11 cellular contexts compared by ENCODE assay signal in the genomic region with DNA sequence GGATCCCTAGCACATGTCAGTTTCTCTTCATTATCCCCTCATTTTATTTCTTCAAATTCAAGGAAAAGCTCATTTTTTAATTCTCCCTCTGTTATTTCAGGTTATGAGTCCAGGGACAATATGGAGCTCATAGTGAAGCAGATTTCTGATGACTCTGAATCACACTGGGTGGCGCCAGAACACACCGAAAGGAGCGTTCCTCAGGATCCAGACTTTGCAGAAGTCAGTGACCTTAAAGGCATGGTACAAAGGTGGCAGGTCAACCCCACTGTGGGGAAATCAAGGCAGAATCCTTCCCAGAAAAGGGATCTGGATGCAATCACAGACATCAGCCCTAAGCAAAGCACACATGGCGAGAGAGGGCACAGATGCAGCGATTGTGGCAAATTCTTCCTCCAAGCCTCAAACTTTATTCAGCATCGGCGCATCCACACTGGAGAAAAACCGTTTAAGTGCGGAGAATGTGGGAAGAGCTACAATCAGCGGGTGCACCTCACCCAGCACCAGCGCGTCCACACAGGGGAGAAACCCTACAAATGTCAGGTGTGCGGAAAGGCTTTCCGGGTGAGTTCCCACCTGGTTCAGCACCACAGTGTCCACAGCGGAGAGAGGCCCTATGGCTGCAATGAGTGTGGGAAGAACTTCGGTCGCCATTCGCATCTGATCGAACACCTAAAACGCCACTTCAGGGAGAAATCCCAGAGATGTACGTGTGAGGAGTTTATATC. TPM values are rescaled to one million over a fixed set of nuclear protein-coding genes. Genes with fewer than 3 reads are reported as not detected.
DNase-seq lines count a peak whose midpoint lies in the region; ATAC-seq and TF ChIP-seq lines count a peak whose summit lies in the region.
"Had no signal": no experiment of that assay in that cellular context is flagged by ENCODE, and none has a peak within 500 bp of the region (broad histone marks: within the 10 kb centered on the region; RNA-seq: fewer than 3 reads in every experiment).

No MANE protein-coding gene starts in this region.

- peak; percentile 37 for TF ChIP-seq CTCF in AG10803 (conservative IDR thresholded peaks at IDR 0.05; ENCODE audit: low read length)
- peak in 1 of 2 donors; percentile 13 for TF ChIP-seq CTCF in suprapubic skin (IDR thresholded peaks at IDR 0.05)

- H3K4me3 Mint-ChIP-seq in activated CD4-positive, alpha-beta T cell treated with anti-CD3 and anti-CD28 coated beads, Interleukin-2, amount 10 ng/mL, durations not matched to agents 7 days and 5 days: no peak overlapping the region
- H3K4me3 Mint-ChIP-seq: T-helper 2 cell treated with Interferon-gamma antibody and Interleukin-4, amounts not matched to agents 5 μg/mL and 100 μg/mL, for 36 hours had no signal

- peaks cover 67% of the 10 kb centered on the region for H3K36me3 Mint-ChIP-seq in activated CD4-positive, alpha-beta T cell treated with anti-CD3 and anti-CD28 coated beads, Interleukin-2, amount 10 ng/mL, durations not matched to agents 7 days and 5 days (ENCODE audit: low read depth)

- H3K27me3 Mint-ChIP-seq in activated CD4-positive, alpha-beta T cell treated with anti-CD3 and anti-CD28 coated beads, Interleukin-2, amount 10 ng/mL, durations not matched to agents 7 days and 5 days: no peaks in the 10 kb centered on the region

- TF ChIP-seq EP300 in suprapubic skin (IDR thresholded peaks at IDR 0.05): no peak

- POLR2A ChIA-PET in activated CD4-positive, alpha-beta T cell treated with anti-CD3 and anti-CD28 coated beads, Interleukin-2, amount 10 ng/mL, durations not matched to agents 7 days and 5 days (lab: Charles Lee): no interaction called here

- H3K4me1 ChIP-seq in suprapubic skin: no peaks in the 10 kb centered on the region
- H3K4me1 ChIP-seq: body of pancreas had no signal

- no peak overlapping the region for H3K4me3 ChIP-seq in AG10803 (ENCODE audit: low read length)
- H3K4me3 ChIP-seq in H7 (ENCODE audit: insufficient read depth, low read depth, low read length): no peak overlapping the region
- no peak overlapping the region for H3K4me3 ChIP-seq in suprapubic skin
- H3K4me3 ChIP-seq: body of pancreas had no signal

- H3K36me3 ChIP-seq in H7 (replicated peaks; ENCODE audit: control insufficient read depth, insufficient read depth, low read length) (peaks cover 16% of the 10 kb centered on the region), suprapubic skin (peaks cover 74% of the 10 kb centered on the region)

- no peak for TF ChIP-seq POLR2A in suprapubic skin (IDR thresholded peaks at IDR 0.05)

- peaks cover 8% of the 10 kb centered on the region for H3K9me3 ChIP-seq in suprapubic skin

- H3K27ac ChIP-seq in suprapubic skin: no peak overlapping the region
- H3K27ac ChIP-seq: body of pancreas had no signal

- DNase-seq in AG10803 (ENCODE audit: low read depth) (no peak), H7 (peak; percentile 28), left lobe of liver (ENCODE audit: low spot score) (no peak), hippocampal formation (lab: John Stamatoyannopoulos, UW) (no peak), NCI-H187 treated with DMSO at 0.1 percent for 48 hours (lab: John Stamatoyannopoulos, UW) (no peak), suprapubic skin (ENCODE audit: low spot score in 2 of 2) (no peak)
- DNase-seq in activated CD4-positive, alpha-beta T cell treated with anti-CD3 and anti-CD28 coated beads, Interleukin-2, amount 10 ng/mL, durations not matched to agents 7 days and 5 days: peak; percentile 22
- DNase-seq: NCI-H1417 treated with DMSO at 0.1 percent for 48 hours had no signal

- CTCF ChIA-PET in activated CD4-positive, alpha-beta T cell treated with anti-CD3 and anti-CD28 coated beads, Interleukin-2, amount 10 ng/mL, durations not matched to agents 7 days and 5 days (lab: Charles Lee): interaction anchor here (0.7 to 2.5 kb wide), 5 partner anchors 8 to 311 kb away, joined by 3 to 7 read pairs (median 4); a partner anchor contains a TSS

- H3K27me3 ChIP-seq in H7 (ENCODE audit: control insufficient read depth, insufficient read depth, low read length) (no peaks in the 10 kb centered on the region), suprapubic skin (no peaks in the 10 kb centered on the region)
- H3K27me3 ChIP-seq: body of pancreas had no signal

- peak overlapping the region; percentile 65 for H3K27ac Mint-ChIP-seq in activated CD4-positive, alpha-beta T cell treated with anti-CD3 and anti-CD28 coated beads, Interleukin-2, amount 10 ng/mL, durations not matched to agents 7 days and 5 days
- H3K27ac Mint-ChIP-seq: T-helper 2 cell treated with Interferon-gamma antibody and Interleukin-4, amounts not matched to agents 5 μg/mL and 100 μg/mL, for 36 hours had no signal

- WGBS in suprapubic skin: 92% methylated on average over 21 of the region's 21 CpGs

- peaks cover 19% of the 10 kb centered on the region for H3K9me3 Mint-ChIP-seq in activated CD4-positive, alpha-beta T cell treated with anti-CD3 and anti-CD28 coated beads, Interleukin-2, amount 10 ng/mL, durations not matched to agents 7 days and 5 days

- H3K4me1 Mint-ChIP-seq in activated CD4-positive, alpha-beta T cell treated with anti-CD3 and anti-CD28 coated beads, Interleukin-2, amount 10 ng/mL, durations not matched to agents 7 days and 5 days: no peaks in the 10 kb centered on the region

- peak; percentile 24 for ATAC-seq in left lobe of liver
- no peak for ATAC-seq in GM21619 (IDR thresholded peaks at IDR 0.05; ENCODE audit: unreplicated experiment)
- ATAC-seq: body of pancreas had no signal

RNA-seq across cellular contexts. Expression of a gene that starts 21.4 kb away (rescaled TPM):
- total RNA-seq in H7 (2014; rRNA removed; shearing (Covaris generic)): 20.0 and 28.7 TPM in 2 replicates
- 10 to 100 TPM; 14.1 to 15.2 TPM for total RNA-seq in activated CD4-positive, alpha-beta T cell treated with anti-CD3 and anti-CD28 coated beads, Interleukin-2, amount 10 ng/mL, durations not matched to agents 7 days and 5 days
- total RNA-seq in left lobe of liver (3.0 TPM), suprapubic skin (1 to 10 TPM; 5.7 to 8.5 (median 7.4) TPM)

RNA-seq across cellular contexts. Expression of a gene that starts 25.8 kb away (rescaled TPM):
- 18.4 and 20.1 TPM in 2 replicates for total RNA-seq in H7 (2014; rRNA removed; shearing (Covaris generic))
- total RNA-seq in activated CD4-positive, alpha-beta T cell treated with anti-CD3 and anti-CD28 coated beads, Interleukin-2, amount 10 ng/mL, durations not matched to agents 7 days and 5 days: 10 to 100 TPM; 52.1 to 53.1 TPM
- total RNA-seq in left lobe of liver (8.6 TPM), suprapubic skin (10 to 100 TPM; 39.4 to 63.2 (median 53.9) TPM)

RNA-seq across cellular contexts. Expression of a gene that starts 26.0 kb away (rescaled TPM):
- total RNA-seq in H7 (2014; rRNA removed; shearing (Covaris generic)): 7.2 and 8.1 TPM in 2 replicates
- total RNA-seq in activated CD4-positive, alpha-beta T cell treated with anti-CD3 and anti-CD28 coated beads, Interleukin-2, amount 10 ng/mL, durations not matched to agents 7 days and 5 days: 1 to 10 TPM; 4.9 to 5.4 TPM
- total RNA-seq in left lobe of liver (2.2 TPM), suprapubic skin (1 to 10 TPM; 2.7 to 6.9 (median 5.0) TPM)

RNA-seq across cellular contexts. Expression of a gene that starts 32.6 kb away (rescaled TPM):
- total RNA-seq in H7 (2014; rRNA removed; shearing (Covaris generic)): 37.6 and 58.6 TPM in 2 replicates
- total RNA-seq in activated CD4-positive, alpha-beta T cell treated with anti-CD3 and anti-CD28 coated beads, Interleukin-2, amount 10 ng/mL, durations not matched to agents 7 days and 5 days: 10 to 100 TPM; 92.0 to 92.7 TPM
- total RNA-seq in left lobe of liver (24.0 TPM), suprapubic skin (100 to 1,000 TPM; 122 to 240 (median 146) TPM)

RNA-seq across cellular contexts. Expression of a gene that starts 53.2 kb away (rescaled TPM):
- 9.9 and 14.9 TPM in 2 replicates for total RNA-seq in H7 (2014; rRNA removed; shearing (Covaris generic))
- 10 to 100 TPM; 28.1 to 28.2 TPM for total RNA-seq in activated CD4-positive, alpha-beta T cell treated with anti-CD3 and anti-CD28 coated beads, Interleukin-2, amount 10 ng/mL, durations not matched to agents 7 days and 5 days
- 5.2 TPM for total RNA-seq in left lobe of liver
- total RNA-seq in suprapubic skin: 10 to 100 TPM in 1 of 4 donors, 1 to 10 TPM in 3; 4.4 to 16.3 (median 5.3) TPM

Comparison
In these comparisons a context has a peak if more than half of its experiments do, and no peak if none do; other contexts are left out.
1. DNase-seq: peak in H7 (single experiment) and activated CD4-positive, alpha-beta T cell treated with anti-CD3 and anti-CD28 coated beads, Interleukin-2, amount 10 ng/mL, durations not matched to agents 7 days and 5 days (single experiment); none in AG10803 (single experiment), left lobe of liver (single experiment), hippocampal formation (0 of 2), NCI-H187 treated with DMSO at 0.1 percent for 48 hours (single experiment) and suprapubic skin (0 of 2).